ENCODE assay signal across 21 cellular contexts in genomic region chr20:63694596-63695418, GRCh38. TPM values are rescaled to one million over a fixed set of nuclear protein-coding genes. Genes with fewer than 3 reads are reported as not detected.
DNase-seq lines count a peak whose midpoint lies in the region; ATAC-seq and TF ChIP-seq lines count a peak whose summit lies in the region.
"Had no signal": no experiment of that assay in that cellular context is flagged by ENCODE, and none has a peak within 500 bp of the region (broad histone marks: within the 10 kb centered on the region; RNA-seq: fewer than 3 reads in every experiment).

No MANE protein-coding gene starts in this region.

- CTCF ChIA-PET in mammary epithelial cell (lab: Charles Lee; ENCODE audit: low non-redundant PET) (no interaction called here), MCF 10A (lab: Yijun Ruan, JAX) (interaction anchor here (0.6 kb wide), 1 partner anchor 26 kb away, joined by 4 read pairs; no protein-coding TSS in a partner anchor)

- POLR2A ChIA-PET in MCF 10A (lab: Yijun Ruan, JAX): interaction anchor here (0.8 to 5.4 kb wide), 5 partner anchors 13 to 46 kb away, joined by 3 to 79 read pairs (median 8); partner anchors contain the start of genes ARFRP1 and ZGPAT

- H3K4me1 ChIP-seq in mammary epithelial cell (ENCODE audit: insufficient read depth, low read length): peaks cover 67% of the 10 kb centered on the region

- H3K4me3 Mint-ChIP-seq in MCF 10A (ENCODE audit: unreplicated experiment): no peak overlapping the region
- no peak overlapping the region for H3K4me3 Mint-ChIP-seq in stimulated activated effector memory CD8-positive, alpha-beta T cell treated with anti-CD3 and anti-CD28 coated beads, Interleukin-12 subunit alpha, Interleukin-12 subunit beta, amount 100 ng/mL, for 72 hours
- H3K4me3 Mint-ChIP-seq: activated B cell treated with CpG ODN at 0.5 μM for 24 hours had no signal

- H3K27ac Mint-ChIP-seq in MCF 10A (ENCODE audit: low read depth, unreplicated experiment): no peak overlapping the region
- peak overlapping the region; percentile 96 for H3K27ac Mint-ChIP-seq in stimulated activated effector memory CD8-positive, alpha-beta T cell treated with anti-CD3 and anti-CD28 coated beads, Interleukin-12 subunit alpha, Interleukin-12 subunit beta, amount 100 ng/mL, for 72 hours
- H3K27ac Mint-ChIP-seq: activated B cell treated with CpG ODN at 0.5 μM for 24 hours had no signal

- no peak overlapping the region for H3K27ac ChIP-seq in mammary epithelial cell (ENCODE audit: insufficient read depth, low read depth, low read length)
- H3K27ac ChIP-seq in angular gyrus (ENCODE audit: low read depth, low read length): peak overlapping the region; percentile 30
- H3K27ac ChIP-seq: PC-9, suprapubic skin had no signal

- peaks cover 2% of the 10 kb centered on the region for H3K36me3 ChIP-seq in mammary epithelial cell (ENCODE audit: insufficient read depth, low read length)

- peaks cover 25% of the 10 kb centered on the region for H3K79me2 ChIP-seq in mammary epithelial cell (ENCODE audit: insufficient read depth, low read length)

- H3K9me3 Mint-ChIP-seq in MCF 10A (ENCODE audit: unreplicated experiment): no peaks in the 10 kb centered on the region
- H3K9me3 Mint-ChIP-seq in stimulated activated effector memory CD8-positive, alpha-beta T cell treated with anti-CD3 and anti-CD28 coated beads, Interleukin-12 subunit alpha, Interleukin-12 subunit beta, amount 100 ng/mL, for 72 hours: no peaks in the 10 kb centered on the region
- H3K9me3 Mint-ChIP-seq: activated B cell treated with CpG ODN at 0.5 μM for 24 hours; activated naive CD4-positive, alpha-beta T cell treated with anti-CD3 and anti-CD28 coated beads, Interleukin-2, amount 50 U/mL, for 72 hours; activated T-cell treated with anti-CD3 and anti-CD28 coated beads, Interleukin-2, amount 50 U/mL, for 72 hours had no signal

- H3K9ac ChIP-seq in mammary epithelial cell (ENCODE audit: insufficient read depth, low read length): no peak overlapping the region

- H3K4me3 ChIP-seq in mammary epithelial cell (replicated peaks in 1 of 3; ENCODE audit: insufficient read depth in 1 of 3, low read depth in 2 of 3, low read length in 3 of 3): no peak overlapping the region
- H3K4me3 ChIP-seq: PC-9, suprapubic skin had no signal

- no peaks in the 10 kb centered on the region for H4K20me1 ChIP-seq in mammary epithelial cell (ENCODE audit: insufficient read depth, low read length)

- H3K4me1 Mint-ChIP-seq in MCF 10A (ENCODE audit: insufficient read depth, unreplicated experiment): peaks cover 19% of the 10 kb centered on the region
- H3K4me1 Mint-ChIP-seq in stimulated activated effector memory CD8-positive, alpha-beta T cell treated with anti-CD3 and anti-CD28 coated beads, Interleukin-12 subunit alpha, Interleukin-12 subunit beta, amount 100 ng/mL, for 72 hours: peaks cover 36% of the 10 kb centered on the region

- H2AFZ ChIP-seq in mammary epithelial cell (ENCODE audit: low read depth, low read length): no peak overlapping the region
- H2AFZ ChIP-seq: PC-9 had no signal

- TF ChIP-seq CTCF in mammary epithelial cell (conservative IDR thresholded peaks at IDR 0.05 in 1 of 2, IDR thresholded peaks at IDR 0.05 in 1 of 2; ENCODE audit: extremely low read depth in 1 of 2, insufficient read depth in 1 of 2, low read depth in 1 of 2, low read length in 2 of 2) (no peak), MCF 10A (IDR thresholded peaks at IDR 0.05; ENCODE audit: unreplicated experiment) (no peak)

- no TSS peak for BruUV-seq in mammary epithelial cell (replicated peaks; lab: Mats Ljungman, UMichigan)
- no TSS peak for BruUV-seq in MCF 10A (replicated peaks; lab: Mats Ljungman, UMichigan)

- H3K9me3 ChIP-seq in mammary epithelial cell (replicated peaks; ENCODE audit: insufficient read depth, low read length): no peaks in the 10 kb centered on the region
- H3K9me3 ChIP-seq: suprapubic skin had no signal

- H3K27me3 ChIP-seq in mammary epithelial cell (ENCODE audit: insufficient read depth, low read length): no peaks in the 10 kb centered on the region
- H3K27me3 ChIP-seq: suprapubic skin had no signal

- peaks cover 60% of the 10 kb centered on the region for H3K36me3 Mint-ChIP-seq in MCF 10A (ENCODE audit: insufficient read depth, unreplicated experiment)
- H3K36me3 Mint-ChIP-seq in stimulated activated effector memory CD8-positive, alpha-beta T cell treated with anti-CD3 and anti-CD28 coated beads, Interleukin-12 subunit alpha, Interleukin-12 subunit beta, amount 100 ng/mL, for 72 hours: peaks cover 72% of the 10 kb centered on the region

- ATAC-seq in left ventricle myocardium superior: no peak
- ATAC-seq in stimulated activated effector memory CD8-positive, alpha-beta T cell treated with anti-CD3 and anti-CD28 coated beads, Interleukin-12 subunit alpha, Interleukin-12 subunit beta, amount 100 ng/mL, for 72 hours: no peak
- ATAC-seq: activated CD8-positive, alpha-beta T cell treated with anti-CD3 and anti-CD28 coated beads, Interleukin-2, amount 10 ng/mL, durations not matched to agents 7 days and 5 days; activated naive CD4-positive, alpha-beta T cell treated with anti-CD3 and anti-CD28 coated beads, Interleukin-2, amount 50 U/mL, for 72 hours; activated T-cell treated with anti-CD3 and anti-CD28 coated beads, Interleukin-2, amount 50 U/mL, for 72 hours had no signal

- intact Hi-C loops in mammary epithelial cell (cut with micrococcal nuclease): loop anchor here (5.0 kb wide), 2 partner anchors 113 to 158 kb away; partner anchors contain the start of gene PTK6
- intact Hi-C loops in MCF 10A (cut with micrococcal nuclease): loop anchor here (5.0 kb wide), 2 partner anchors 38 to 158 kb away; partner anchors contain the start of genes PTK6 and RTEL1
- intact Hi-C loops in left ventricle myocardium superior (cut with micrococcal nuclease): no loop called here

- in situ Hi-C loops in mammary epithelial cell (cut with MboI; ENCODE audit: low sequenced_read_pairs in 2 of 2): no loop called here

- H3K27me3 Mint-ChIP-seq in MCF 10A (ENCODE audit: insufficient read depth, unreplicated experiment): no peaks in the 10 kb centered on the region
- H3K27me3 Mint-ChIP-seq: activated B cell treated with CpG ODN at 0.5 μM for 24 hours had no signal

- H3K4me2 ChIP-seq in mammary epithelial cell (ENCODE audit: insufficient read depth, low read depth, low read length): peak overlapping the region; percentile 95
- H3K4me2 ChIP-seq: PC-9 had no signal

- 15% methylated on average over 5 of the region's 37 CpGs for WGBS in mammary epithelial cell (ENCODE audit: low coverage, missing lambda C conversion rate)

- dilution Hi-C loops in mammary epithelial cell (cut with HindIII; ENCODE audit: low sequenced_read_pairs): loop anchor here (5.0 kb wide), 1 partner anchor 83 kb away; no protein-coding TSS in a partner anchor

- DNase-seq in mammary epithelial cell (no peak), MCF 10A (ENCODE audit: unreplicated experiment) (no peak), left ventricle myocardium superior (peak; percentile 28), COLO668 (lab: John Stamatoyannopoulos, UW; ENCODE audit: unreplicated experiment) (no peak), NOMO-1 (lab: John Stamatoyannopoulos, UW; ENCODE audit: unreplicated experiment in 2 of 2) (no peak), NK-92 (lab: John Stamatoyannopoulos, UW; ENCODE audit: unreplicated experiment) (no peak)
- DNase-seq in stimulated activated effector memory CD8-positive, alpha-beta T cell treated with anti-CD3 and anti-CD28 coated beads, Interleukin-12 subunit alpha, Interleukin-12 subunit beta, amount 100 ng/mL, for 72 hours (ENCODE audit: low spot score in 2 of 2): no peak
- DNase-seq: activated B cell treated with CpG ODN at 0.5 μM for 24 hours; activated CD8-positive, alpha-beta T cell treated with anti-CD3 and anti-CD28 coated beads, Interleukin-2, amount 10 ng/mL, durations not matched to agents 7 days and 5 days; activated T-cell treated with anti-CD3 and anti-CD28 coated beads, Interleukin-2, amount 50 U/mL, for 72 hours; C1 segment of cervical spinal cord; NCI-H1417 treated with DMSO at 0.1 percent for 48 hours; NCI-H2171; NCI-H82; nucleus accumbens had no signal

RNA-seq across cellular contexts. Expression of gene TNFRSF6B, which starts 1.6 kb away (rescaled TPM):
- total RNA-seq in mammary epithelial cell (10 to 100 TPM in 1 of 2 donors, 1 to 10 TPM in 1; 8.3 to 76.5 TPM), MCF 10A (2022) (12.3 and 24.4 TPM in 2 replicates), left ventricle myocardium superior (0.64 TPM)
- 461 TPM for polyA plus RNA-seq in mammary epithelial cell
- 35.7 TPM for polyA minus RNA-seq in mammary epithelial cell
- total RNA-seq: A673; activated B cell treated with CpG ODN at 0.5 μM for 24 hours; activated CD8-positive, alpha-beta T cell treated with anti-CD3 and anti-CD28 coated beads, Interleukin-2, amount 10 ng/mL, durations not matched to agents 7 days and 5 days; activated naive CD4-positive, alpha-beta T cell treated with anti-CD3 and anti-CD28 coated beads, Interleukin-2, amount 50 U/mL, for 72 hours; G401; PC-9 had no signal

RNA-seq across cellular contexts. Expression of gene ARFRP1, which starts 13.0 kb away (rescaled TPM):
- total RNA-seq in mammary epithelial cell (10 to 100 TPM; 28.8 to 61.1 TPM), MCF 10A (2022) (60.1 and 65.4 TPM in 2 replicates), left ventricle myocardium superior (46.5 TPM)
- polyA plus RNA-seq in mammary epithelial cell: 35.9 TPM
- 31.2 TPM for polyA minus RNA-seq in mammary epithelial cell

RNA-seq across cellular contexts. Expression of gene ZGPAT, which starts 13.0 kb away (rescaled TPM):
- total RNA-seq in mammary epithelial cell: 10 to 100 TPM; 11.8 to 20.9 TPM
- 13.2 TPM for polyA plus RNA-seq in mammary epithelial cell
- 6.8 TPM for polyA minus RNA-seq in mammary epithelial cell
- total RNA-seq in MCF 10A (2022): 19.5 and 22.2 TPM in 2 replicates
- 16.2 TPM for total RNA-seq in left ventricle myocardium superior

RNA-seq across cellular contexts. Expression of gene RTEL1, which starts 36.7 kb away (rescaled TPM):
- total RNA-seq in mammary epithelial cell: 10 to 100 TPM in 1 of 2 donors, 1 to 10 TPM in 1; 8.0 to 32.5 TPM
- polyA plus RNA-seq in mammary epithelial cell: 11.5 TPM
- 87.4 TPM for polyA minus RNA-seq in mammary epithelial cell
- 27.9 and 39.2 TPM in 2 replicates for total RNA-seq in MCF 10A (2022)
- 9.9 TPM for total RNA-seq in left ventricle myocardium superior

RNA-seq across cellular contexts. Expression of gene STMN3, which starts 41.6 kb away (rescaled TPM):
- total RNA-seq in mammary epithelial cell (1 to 10 TPM; 7.5 to 8.5 TPM), MCF 10A (2022) (1.7 and 5.3 TPM in 2 replicates), left ventricle myocardium superior (5.5 TPM)
- polyA plus RNA-seq in mammary epithelial cell: 15.2 TPM
- polyA minus RNA-seq in mammary epithelial cell: 10.4 TPM
